Comparison of ENCODE assay signal across 1 cellular context in the genomic region with DNA sequence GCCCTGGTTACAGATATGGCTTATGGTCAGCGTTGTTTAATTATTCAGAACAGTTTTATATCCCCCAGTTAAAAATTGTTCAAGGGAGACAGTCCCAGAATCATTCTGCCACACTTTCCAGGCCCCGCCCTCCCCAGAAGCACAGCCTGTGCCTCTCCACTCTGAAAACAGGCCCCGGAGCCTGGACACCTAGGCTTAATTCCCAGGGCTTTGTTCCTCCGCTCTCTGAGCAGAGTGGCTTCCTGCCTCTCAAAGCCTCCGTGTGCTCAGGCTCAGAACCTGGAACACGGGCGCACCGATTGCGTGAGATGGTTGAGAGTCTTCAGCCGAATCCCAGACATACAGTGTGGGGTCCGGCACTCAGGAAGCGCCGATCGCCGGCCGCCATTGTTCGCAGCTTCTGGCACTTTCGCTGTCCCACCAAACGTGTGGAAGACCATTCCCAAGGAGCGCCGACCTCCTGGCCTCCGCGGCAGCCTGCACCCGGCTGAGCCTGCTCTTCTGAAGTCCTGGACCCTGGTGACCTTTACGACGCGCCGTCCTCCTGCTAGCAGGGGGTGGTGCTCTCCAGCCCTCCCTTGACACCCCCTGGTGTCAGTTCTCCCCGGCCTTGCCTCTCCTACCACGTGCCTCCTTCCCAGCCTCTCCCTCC.
TF ChIP-seq lines count a peak whose summit lies in the region.

No MANE protein-coding gene starts in this region.

TF ChIP-seq in GM23338, 12 proteins besides CTCF, POLR2A, EP300 and RAD21 (continued from another document):
- TF ChIP-seq, protein P1, sequence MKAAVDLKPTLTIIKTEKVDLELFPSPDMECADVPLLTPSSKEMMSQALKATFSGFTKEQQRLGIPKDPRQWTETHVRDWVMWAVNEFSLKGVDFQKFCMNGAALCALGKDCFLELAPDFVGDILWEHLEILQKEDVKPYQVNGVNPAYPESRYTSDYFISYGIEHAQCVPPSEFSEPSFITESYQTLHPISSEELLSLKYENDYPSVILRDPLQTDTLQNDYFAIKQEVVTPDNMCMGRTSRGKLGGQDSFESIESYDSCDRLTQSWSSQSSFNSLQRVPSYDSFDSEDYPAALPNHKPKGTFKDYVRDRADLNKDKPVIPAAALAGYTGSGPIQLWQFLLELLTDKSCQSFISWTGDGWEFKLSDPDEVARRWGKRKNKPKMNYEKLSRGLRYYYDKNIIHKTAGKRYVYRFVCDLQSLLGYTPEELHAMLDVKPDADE (IDR thresholded peaks at IDR 0.05): no peak
- TF ChIP-seq POLR2AphosphoS5 (IDR thresholded peaks at IDR 0.05; ENCODE audit: low read depth): no peak
- no peak for TF ChIP-seq JUNB (IDR thresholded peaks at IDR 0.05; ENCODE audit: unreplicated experiment)
